ENCODE assay signal across 19 cellular contexts in genomic region chr1:15436881-15437449, GRCh38. TPM values are rescaled to one million over a fixed set of nuclear protein-coding genes. Genes with fewer than 3 reads are reported as not detected.
DNase-seq lines count a peak whose midpoint lies in the region; ATAC-seq, FAIRE-seq and TF ChIP-seq lines count a peak whose summit lies in the region.
"Had no signal": no experiment of that assay in that cellular context is flagged by ENCODE, and none has a peak within 500 bp of the region (broad histone marks: within the 10 kb centered on the region; RNA-seq: fewer than 3 reads in every experiment).

No MANE protein-coding gene starts in this region.

- DNase-seq in A549 (ENCODE audit: low read depth in 1 of 2, low spot score in 1 of 2) (no peak), NCI-H2196 treated with DMSO at 0.1 percent for 48 hours (lab: John Stamatoyannopoulos, UW; ENCODE audit: unreplicated experiment) (peak; percentile 25), H9 (no peak), CD1c-positive myeloid dendritic cell (ENCODE audit: extremely low spot score) (no peak)
- DNase-seq in effector memory CD8-positive, alpha-beta T cell = no peak
- DNase-seq: ACHN, AML-193, Caco-2, DMS153, NCI-H2029, NCI-H446, NCI-H82, Peyer's patch had no signal

- H3K27ac Mint-ChIP-seq in effector memory CD8-positive, alpha-beta T cell = peak overlapping the region; percentile 21 to 38
- H3K27ac Mint-ChIP-seq in H9 = no peak overlapping the region; a peak in 1 of 7 replicates

- H3K9ac ChIP-seq in H9 (ENCODE audit: extremely low read depth, insufficient read length, low read length) = no peak overlapping the region

- no peak overlapping the region for H4K5ac ChIP-seq in H9 (ENCODE audit: insufficient read length, low read depth, low read length)

- CTCF ChIA-PET in A549 (lab: Yijun Ruan, JAX) (interaction anchor here (1.3 to 4.3 kb wide), 3 partner anchors 10 to 132 kb away, joined by 4 to 21 read pairs (median 5); no protein-coding TSS in a partner anchor), HEK293 (lab: Yijun Ruan, JAX) (interaction anchor here (0.6 kb wide), 2 partner anchors 9 to 113 kb away, joined by 3 read pairs; no protein-coding TSS in a partner anchor)

- no peak overlapping the region for H2BK12ac ChIP-seq in H9 (ENCODE audit: insufficient read length, low read depth, low read length)

- no peak overlapping the region for H2AK5ac ChIP-seq in H9 (ENCODE audit: insufficient read length, low read length)

- no peak overlapping the region for H3K4ac ChIP-seq in H9 (ENCODE audit: low read depth, low read length)

- no peaks in the 10 kb centered on the region for H3K9me3 Mint-ChIP-seq in effector memory CD8-positive, alpha-beta T cell
- no peaks in the 10 kb centered on the region; a peak in 2 of 5 replicates for H3K9me3 Mint-ChIP-seq in H9
- H3K9me3 Mint-ChIP-seq: CD14-positive monocyte had no signal

- no peak overlapping the region for H3K14ac ChIP-seq in H9 (ENCODE audit: insufficient read depth, low read length)

- FAIRE-seq in A549 (lab: Jason Lieb, UNC) = no peak

- no peak overlapping the region for H3K18ac ChIP-seq in H9 (ENCODE audit: insufficient read length, low read depth, low read length)

- no peak overlapping the region for H2AFZ ChIP-seq in H9 (ENCODE audit: low read length)

- H3K36me3 Mint-ChIP-seq in effector memory CD8-positive, alpha-beta T cell (ENCODE audit: insufficient read depth) = peaks cover 76% of the 10 kb centered on the region
- no peaks in the 10 kb centered on the region for H3K36me3 Mint-ChIP-seq in H9 (ENCODE audit: insufficient read depth in 1 of 3, low read depth in 3 of 3)

- H3K27me3 ChIP-seq in H9 (ENCODE audit: insufficient read depth, low read length) = no peaks in the 10 kb centered on the region
- H3K27me3 ChIP-seq: Peyer's patch had no signal

- H2BK120ac ChIP-seq in H9 (ENCODE audit: low read depth, low read length, poor library complexity, severe bottlenecking) = no peak overlapping the region

- ATAC-seq in A549 (peak in 1 of 2 experiments; percentile 2; a peak in 2 of 6 replicates), GM18867 (IDR thresholded peaks at IDR 0.05; ENCODE audit: unreplicated experiment) (no peak)
- ATAC-seq in effector memory CD8-positive, alpha-beta T cell (replicated peaks) = no peak
- ATAC-seq: HCT116, Right ventricle myocardium inferior had no signal

- H3K79me1 ChIP-seq in H9 (ENCODE audit: insufficient read depth, low read depth, low read length, poor library complexity, severe bottlenecking) = no peaks in the 10 kb centered on the region

- no peaks in the 10 kb centered on the region for H3K27me3 Mint-ChIP-seq in effector memory CD8-positive, alpha-beta T cell
- H3K27me3 Mint-ChIP-seq in H9 (ENCODE audit: low read depth) = peaks cover 2% of the 10 kb centered on the region

- TF ChIP-seq CTCF in A549 (IDR thresholded peaks at IDR 0.05) (no peak), HEK293 (tag by site-specific recombination; IDR thresholded peaks at IDR 0.05) (no peak), H9 (conservative IDR thresholded peaks at IDR 0.05) (no peak)

- WGBS in A549 (ENCODE audit: missing lambda C conversion rate) = 95% methylated on average over 8 of the region's 8 CpGs
- no CpG with 5 or more reads among the region's 8 CpGs for WGBS in H9 (ENCODE audit: extremely low coverage, insufficient read length, low lambda C conversion rate)

- no peak overlapping the region for H3T11ph ChIP-seq in H9 (ENCODE audit: low read length)

- TF ChIP-seq POLR2A in A549 (IDR thresholded peaks at IDR 0.05; ENCODE audit: low read length) = no peak

- no peak overlapping the region for H3K23ac ChIP-seq in H9 (ENCODE audit: insufficient read length, low read depth, low read length)

- H3K9me3 ChIP-seq in A549 (no peaks in the 10 kb centered on the region), HEK293 (ENCODE audit: control insufficient read depth, insufficient read depth, low read depth, low read length) (no peaks in the 10 kb centered on the region), H9 (ENCODE audit: control insufficient read depth, low read depth, low read length) (no peaks in the 10 kb centered on the region)
- H3K9me3 ChIP-seq: Caco-2, Peyer's patch had no signal

- H3K4me3 ChIP-seq in A549 (no peak overlapping the region), HEK293 (ENCODE audit: low read depth, low read length) (no peak overlapping the region)
- H3K4me3 ChIP-seq: Peyer's patch had no signal

- no peaks in the 10 kb centered on the region for H3K79me2 ChIP-seq in H9 (ENCODE audit: insufficient read depth, low read length)

- peaks cover 17% of the 10 kb centered on the region for H3K4me1 ChIP-seq in A549
- no peaks in the 10 kb centered on the region for H3K4me1 ChIP-seq in HEK293 (ENCODE audit: control insufficient read depth, insufficient read depth, low read length)
- H3K4me1 ChIP-seq in H9 (ENCODE audit: insufficient read depth, low read length) = no peaks in the 10 kb centered on the region
- H3K4me1 ChIP-seq: Caco-2 had no signal

- H3K23me2 ChIP-seq in H9 (ENCODE audit: insufficient read length, low read depth, low read length, poor library complexity, severe bottlenecking) = no peaks in the 10 kb centered on the region

- H4K20me1 ChIP-seq in H9 (ENCODE audit: control insufficient read depth, insufficient read depth, insufficient read length) = no peaks in the 10 kb centered on the region

- POLR2A ChIA-PET in A549 (lab: Yijun Ruan, JAX) = interaction anchor here (0.6 kb wide), 1 partner anchor 25 kb away, joined by 3 read pairs; no protein-coding TSS in a partner anchor
- POLR2A ChIA-PET in HEK293 (lab: Yijun Ruan, JAX) = no interaction called here

- no peak overlapping the region for H3K4me3 Mint-ChIP-seq in effector memory CD8-positive, alpha-beta T cell
- H3K4me3 Mint-ChIP-seq in H9 = no peak overlapping the region
- H3K4me3 Mint-ChIP-seq: CD14-positive monocyte had no signal

- H3K56ac ChIP-seq in H9 (ENCODE audit: insufficient read length, low read depth, low read length) = no peak overlapping the region

- no peak overlapping the region for H2BK5ac ChIP-seq in H9 (ENCODE audit: insufficient read length, low read length)

- no peak overlapping the region for H2BK15ac ChIP-seq in H9 (ENCODE audit: low read depth, low read length)

- no peak for TF ChIP-seq RAD21 in A549 (conservative IDR thresholded peaks at IDR 0.05 in 1 of 2, IDR thresholded peaks at IDR 0.05 in 1 of 2)

- H4K8ac ChIP-seq in H9 (replicated peaks; ENCODE audit: insufficient read length, low read depth, low read length) = no peak overlapping the region

- no peak overlapping the region for H3K4me2 ChIP-seq in A549
- H3K4me2 ChIP-seq in H9 (ENCODE audit: insufficient read depth, insufficient read length, low read length) = no peak overlapping the region

- H3K27ac ChIP-seq in A549 (no peak overlapping the region), HEK293 (ENCODE audit: extremely low read depth, low read depth, low read length) (no peak overlapping the region), H9 (ENCODE audit: insufficient read length, low read depth, low read length) (no peak overlapping the region)
- H3K27ac ChIP-seq: Peyer's patch had no signal

- no peak overlapping the region for H4K91ac ChIP-seq in H9 (ENCODE audit: insufficient read length, low read depth, low read length)

- H3K4me1 Mint-ChIP-seq in effector memory CD8-positive, alpha-beta T cell (ENCODE audit: low read depth in 2 of 2) = peaks cover 0 to 4% of the 10 kb centered on the region in 2 donors
- H3K4me1 Mint-ChIP-seq in H9 = peaks cover 5 to 14% of the 10 kb centered on the region in 2 experiments

- no peaks in the 10 kb centered on the region for H3K36me3 ChIP-seq in HEK293 (ENCODE audit: control insufficient read depth in 2 of 2, insufficient read depth in 1 of 2, low read length in 2 of 2)
- H3K36me3 ChIP-seq: Peyer's patch had no signal

- no peak overlapping the region for H2BK20ac ChIP-seq in H9 (ENCODE audit: low read depth, low read length, poor library complexity, severe bottlenecking)

- TF ChIP-seq EP300 in A549 (IDR thresholded peaks at IDR 0.05) = no peak

TF ChIP-seq in A549, 52 proteins besides CTCF, POLR2A, EP300 and RAD21 (continues in another document):
- TF ChIP-seq POLR2AphosphoS2 (conservative IDR thresholded peaks at IDR 0.05; ENCODE audit: low read length) (peak; percentile 60; the same call in 1 of the 2 replicates), MAZ (IDR thresholded peaks at IDR 0.05; ENCODE audit: borderline replicate concordance, low read depth, low read length) (no peak), HOXA7 (CRISPR knock-in tag; IDR thresholded peaks at IDR 0.05) (peak; percentile 45; the same call in 1 of the 2 replicates)

TF ChIP-seq in HEK293, 187 proteins besides CTCF, POLR2A, EP300 and RAD21:
- TF ChIP-seq ZIC2 (tag by site-specific recombination; IDR thresholded peaks at IDR 0.05) (peak; percentile 41; the same call in 1 of the 2 replicates), ZBTB1 (tag by site-specific recombination; IDR thresholded peaks at IDR 0.05) (no peak)

RNA-seq across cellular contexts. Expression of gene CTRC, which starts 1.3 kb away (rescaled TPM):
- polyA plus RNA-seq in A549 (2011; rRNA removed) (0.14 and 0.52 TPM in 2 replicates), A549 (2017; fragmentation: RNase III; extraction: RNeasy Plus Mini Kit Qiagen cat#74134 plus additional on column Dnase treatment) (0.14 to 0.25 TPM (median 0.18 TPM) in 3 replicates)
- polyA plus RNA-seq in A549 (2012; cell fraction: cytosol; rRNA removed) = 0.03 TPM in 2 replicates
- polyA plus RNA-seq in A549 (2012; cell fraction: nucleus; rRNA removed) = 1.5 and 2.2 TPM in 2 replicates
- polyA minus RNA-seq in A549 (2011; rRNA and poly(A)+ RNA removed) = 0.04 TPM in 1 of 2 replicates, not detected in the other
- total RNA-seq in H9 (2021) = not detected in 2 replicates
- total RNA-seq: Caco-2, MCF 10A, Right ventricle myocardium inferior had no signal
- polyA plus RNA-seq: CD14-positive monocyte had no signal

RNA-seq across cellular contexts. Expression of gene CELA2A, which starts 19.6 kb away (rescaled TPM):
- not detected in 2 replicates for polyA plus RNA-seq in A549 (2011; rRNA removed)
- not detected in 2 replicates for polyA plus RNA-seq in A549 (2012; cell fraction: cytosol; rRNA removed)
- polyA plus RNA-seq in A549 (2012; cell fraction: nucleus; rRNA removed) = not detected in 2 replicates
- not detected in 3 replicates for polyA plus RNA-seq in A549 (2017; fragmentation: RNase III; extraction: RNeasy Plus Mini Kit Qiagen cat#74134 plus additional on column Dnase treatment)
- polyA minus RNA-seq in A549 (2011; rRNA and poly(A)+ RNA removed) = not detected in 2 replicates
- not detected in 2 replicates for total RNA-seq in H9 (2021)
- total RNA-seq: Caco-2, MCF 10A, Peyer's patch, Right ventricle myocardium inferior had no signal
- polyA plus RNA-seq: CD14-positive monocyte had no signal

RNA-seq across cellular contexts. Expression of gene EFHD2, which starts 27.3 kb away (rescaled TPM):
- polyA plus RNA-seq in A549 (2011; rRNA removed) (26.5 and 33.1 TPM in 2 replicates), A549 (2017; fragmentation: RNase III; extraction: RNeasy Plus Mini Kit Qiagen cat#74134 plus additional on column Dnase treatment) (96.2 to 127 TPM (median 108 TPM) in 3 replicates)
- 138 and 184 TPM in 2 replicates for polyA plus RNA-seq in A549 (2012; cell fraction: cytosol; rRNA removed)
- 145 and 165 TPM in 2 replicates for polyA plus RNA-seq in A549 (2012; cell fraction: nucleus; rRNA removed)
- 10.8 and 19.0 TPM in 2 replicates for polyA minus RNA-seq in A549 (2011; rRNA and poly(A)+ RNA removed)
- 16.5 and 16.6 TPM in 2 replicates for total RNA-seq in H9 (2021)

RNA-seq across cellular contexts. Expression of gene CELA2B, which starts 38.9 kb away (rescaled TPM):
- polyA plus RNA-seq in A549 (2011; rRNA removed) (not detected in 2 replicates), A549 (2017; fragmentation: RNase III; extraction: RNeasy Plus Mini Kit Qiagen cat#74134 plus additional on column Dnase treatment) (not detected in 3 replicates)
- not detected in 2 replicates for polyA plus RNA-seq in A549 (2012; cell fraction: cytosol; rRNA removed)
- polyA plus RNA-seq in A549 (2012; cell fraction: nucleus; rRNA removed) = 0.11 and 0.16 TPM in 2 replicates
- not detected in 2 replicates for polyA minus RNA-seq in A549 (2011; rRNA and poly(A)+ RNA removed)
- not detected in 2 replicates for total RNA-seq in H9 (2021)
- total RNA-seq: Caco-2, MCF 10A, Peyer's patch, Right ventricle myocardium inferior had no signal
- polyA plus RNA-seq: CD14-positive monocyte had no signal

Comparison
In these comparisons a context has a peak if more than half of its experiments do, and no peak if none do; other contexts are left out.
1. H3K27ac Mint-ChIP-seq: peak in effector memory CD8-positive, alpha-beta T cell (2 of 2); none in H9 (0 of 3).
2. Of the 5 proteins assayed by ChIP-seq in both HEK293 and A549: peak only in HEK293: none; only in A549: HOXA7; in both: none; in neither: 4.